In the genomic region with DNA sequence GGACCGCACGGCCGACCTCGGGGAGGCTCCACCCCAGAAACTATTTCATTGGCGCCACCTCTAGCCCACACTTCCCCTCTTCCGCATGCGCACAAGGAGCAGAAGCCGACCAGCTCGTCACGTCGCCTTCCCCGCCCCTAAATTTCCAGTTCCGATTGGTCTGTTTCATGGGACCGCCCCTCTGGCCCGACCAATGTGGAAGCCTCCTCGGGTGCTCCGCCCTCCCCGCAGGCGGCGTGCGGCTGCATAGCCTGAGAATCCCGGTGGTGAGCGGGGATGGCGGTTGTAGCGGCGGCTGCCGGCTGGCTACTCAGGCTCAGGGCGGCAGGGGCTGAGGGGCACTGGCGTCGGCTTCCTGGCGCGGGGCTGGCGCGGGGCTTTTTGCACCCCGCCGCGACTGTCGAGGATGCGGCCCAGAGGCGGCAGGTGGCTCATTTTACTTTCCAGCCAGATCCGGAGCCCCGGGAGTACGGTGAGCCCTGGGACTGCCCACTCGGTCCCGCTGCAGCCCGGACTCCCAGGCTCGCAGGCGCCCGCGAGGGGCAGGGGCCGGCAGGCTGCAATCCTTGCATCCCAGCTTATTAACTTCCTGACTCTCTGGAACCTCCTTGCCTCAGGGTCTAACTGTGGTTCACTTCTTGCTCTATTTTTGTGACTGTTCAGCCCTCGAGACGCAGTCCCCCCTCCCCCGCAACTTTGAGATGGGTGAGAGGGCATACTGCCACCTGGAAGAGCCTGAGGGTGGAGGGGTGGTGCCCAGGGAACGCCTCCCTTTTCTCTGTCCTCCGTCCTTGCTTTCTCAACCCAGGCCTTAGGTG, we compare ENCODE assay signal across 8 cellular contexts. TPM values are rescaled to one million over a fixed set of nuclear protein-coding genes. Genes with fewer than 3 reads are reported as not detected.
A peak's percentile ranks its signal among the peaks of the same experiment; 100 is the strongest.
DNase-seq lines count a peak whose midpoint lies in the region; ATAC-seq and TF ChIP-seq lines count a peak whose summit lies in the region.

A gene (plus strand): TSS at position 254 of the 818 bp plus-strand sequence. CDS start 23 bp downstream, at position 277.

- H3K27me3 ChIP-seq in left lung, result no peaks in the 10 kb centered on the region

- H3K4me3 ChIP-seq in left lung, result peak within 1 kb of the TSS; percentile 68 to 72

- intact Hi-C loops in left lung (cut with DNase I), result no loop called here

- no peak for TF ChIP-seq CTCF in C4-2B (conservative IDR thresholded peaks at IDR 0.05)
- TF ChIP-seq CTCF in left lung (IDR thresholded peaks at IDR 0.05), result no peak

- no peaks in the 10 kb centered on the region for H3K36me3 ChIP-seq in left lung

- DNase-seq in NCI-H774 (lab: John Stamatoyannopoulos, UW) (peak; percentile 100), dermis blood vessel endothelial cell (peak; percentile 99), left lung (peak; percentile 95 to 99)
- DNase-seq in activated CD4-positive, alpha-beta T cell treated with anti-CD3 and anti-CD28 coated beads, Interleukin-2, amount 50 U/mL, for 4 hours, result peak; percentile 97 to 98
- peak; percentile 91 to 96 for DNase-seq in stimulated activated CD4-positive, alpha-beta T cell treated with anti-CD3 and anti-CD28 coated beads, Interleukin-2, amount 100 ng/mL, for 48 hours

- H3K27ac ChIP-seq in C4-2B, result peak within 1 kb of the TSS; percentile 73
- peak within 1 kb of the TSS; percentile 77 to 82 for H3K27ac ChIP-seq in left lung

- no peaks in the 10 kb centered on the region for H3K9me3 ChIP-seq in left lung

- H3K4me1 ChIP-seq in left lung, result peaks cover 0 to 6% of the 10 kb centered on the region in 2 donors

- ATAC-seq in GM19395 (IDR thresholded peaks at IDR 0.05; ENCODE audit: unreplicated experiment), result peak; percentile 98
- ATAC-seq in HG03565 (IDR thresholded peaks at IDR 0.05; ENCODE audit: unreplicated experiment), result peak; percentile 97
- peak; percentile 100 for ATAC-seq in left lung

RNA-seq across cellular contexts. Expression of the gene that starts here (rescaled TPM):
- total RNA-seq in dermis blood vessel endothelial cell (10.9 and 15.0 TPM in 2 replicates), left lung (10 to 100 TPM; 15.1 to 26.1 TPM)

Comparison
In these comparisons a context has a peak if more than half of its experiments do, and no peak if none do; other contexts are left out.
1. Peak in every context shown above with its lines: DNase-seq, ATAC-seq, H3K4me3 ChIP-seq and H3K27ac ChIP-seq.